In the genomic region with DNA sequence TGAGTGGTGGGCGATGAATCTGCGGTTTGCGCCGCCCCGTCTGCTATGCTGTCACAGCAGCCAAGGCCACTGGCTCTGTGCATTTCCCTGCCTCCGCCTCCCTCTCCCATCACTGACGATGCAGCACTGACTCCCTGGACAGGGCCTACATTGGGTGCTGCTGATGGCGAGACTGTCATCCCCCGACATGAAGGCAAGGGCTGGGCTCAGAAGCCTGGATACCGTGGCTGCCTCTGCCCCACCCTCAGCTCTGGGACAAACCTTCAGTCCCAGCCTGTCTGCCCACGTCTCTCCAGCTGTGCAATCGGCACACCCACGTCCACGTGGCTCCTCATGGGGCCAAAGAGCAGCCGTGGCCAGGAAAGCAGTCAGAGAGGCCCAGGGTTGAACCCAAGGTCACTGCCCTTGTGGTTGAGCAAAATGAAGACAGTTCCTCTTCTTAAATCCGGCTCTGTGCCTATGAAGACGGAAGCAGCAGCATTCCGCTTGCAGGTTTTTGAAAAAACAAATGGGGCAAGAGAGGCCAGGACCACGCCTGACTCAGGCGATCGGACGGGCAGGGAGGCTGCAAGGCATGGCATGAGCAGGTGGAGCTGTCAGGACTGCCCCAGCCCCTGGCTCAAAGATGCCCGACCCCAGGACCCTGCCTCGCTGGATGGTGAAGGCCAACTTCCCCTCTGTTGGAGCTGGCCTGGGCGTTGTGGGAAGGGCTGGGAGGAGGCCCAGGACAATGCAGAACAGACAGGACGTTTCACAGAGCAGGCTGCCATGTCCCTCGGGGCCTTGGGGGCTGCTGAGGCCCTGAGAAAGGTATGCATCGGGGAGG, we compare ENCODE assay signal across 12 cellular contexts.
DNase-seq lines count a peak whose midpoint lies in the region; ATAC-seq and TF ChIP-seq lines count a peak whose summit lies in the region.
"Had no signal": no experiment of that assay in that cellular context is flagged by ENCODE, and none has a peak within 500 bp of the region (broad histone marks: within the 10 kb centered on the region; RNA-seq: fewer than 3 reads in every experiment).

No MANE protein-coding gene starts in this region.

- no TSS peak for BruUV-seq in PC-9 (replicated peaks; lab: Mats Ljungman, UMichigan)

- POLR2A ChIA-PET in PC-9 (lab: Charles Lee; ENCODE audit: unreplicated experiment), result no interaction called here

- peak overlapping the region in 2 of 10 donors; percentile 3 to 79 for H3K27ac ChIP-seq in heart right ventricle
- H3K27ac ChIP-seq in PC-9, result no peak overlapping the region
- H3K27ac ChIP-seq: GM23248, SJSA1 had no signal

- H4K20me1 ChIP-seq in PC-9 (ENCODE audit: insufficient read depth), result peaks cover 8% of the 10 kb centered on the region; the same call in 1 of the 2 replicates

- no peaks in the 10 kb centered on the region for H3F3A ChIP-seq in PC-9 (ENCODE audit: insufficient read depth, low read depth)

- no peaks in the 10 kb centered on the region for H3K36me3 ChIP-seq in heart right ventricle
- H3K36me3 ChIP-seq in PC-9 (ENCODE audit: low read depth), result no peaks in the 10 kb centered on the region
- H3K36me3 ChIP-seq: SJSA1 had no signal

- CTCF ChIA-PET in PC-9 (lab: Charles Lee), result no interaction called here

- no peak overlapping the region for H2AFZ ChIP-seq in PC-9
- H2AFZ ChIP-seq: GM23248 had no signal

- no peaks in the 10 kb centered on the region for H3K36me3 Mint-ChIP-seq in T-helper 17 cell (ENCODE audit: low read depth)
- H3K36me3 Mint-ChIP-seq: IgD-negative memory B cell had no signal

- peaks cover 0 to 18% (median 0%) of the 10 kb centered on the region in 9 donors for H3K4me1 ChIP-seq in heart right ventricle
- no peaks in the 10 kb centered on the region for H3K4me1 ChIP-seq in PC-9 (replicated peaks; ENCODE audit: insufficient read depth)
- H3K4me1 ChIP-seq: SJSA1 had no signal

- intact Hi-C loops in heart right ventricle (cut with DNase I) (no loop called here), PC-9 (cut with micrococcal nuclease; ENCODE audit: unreplicated experiment) (no loop called here)

- WGBS in heart right ventricle, 2 donors, result 74 to 81% methylated on average over 28 of the region's 28 CpGs

- peaks cover 0 to 26% (median 0%) of the 10 kb centered on the region in 7 donors for H3K27me3 ChIP-seq in heart right ventricle
- peaks cover 86% of the 10 kb centered on the region for H3K27me3 ChIP-seq in PC-9 (ENCODE audit: insufficient read depth, low read depth)
- H3K27me3 ChIP-seq: SJSA1 had no signal

- no peaks in the 10 kb centered on the region for H3K9me2 ChIP-seq in PC-9 (ENCODE audit: insufficient read depth)

- H3K4me1 Mint-ChIP-seq in T-helper 17 cell, result peaks cover 8% of the 10 kb centered on the region

- peaks cover 12% of the 10 kb centered on the region for H3K27me3 Mint-ChIP-seq in T-helper 17 cell

- DNase-seq in CMK (ENCODE audit: low read depth) (peak; percentile 70), T-helper 17 cell (no peak), heart right ventricle (peak; percentile 52 to 61), omental fat pad (ENCODE audit: low spot score) (no peak), NCI-H187 treated with DMSO at 0.1 percent for 48 hours (lab: John Stamatoyannopoulos, UW) (no peak), PC-9 (no peak)
- DNase-seq: GM23248, NCI-H345 had no signal

- H3K27ac Mint-ChIP-seq in T-helper 17 cell, result no peak overlapping the region
- H3K27ac Mint-ChIP-seq: IgD-negative memory B cell had no signal

- H3K79me2 ChIP-seq in PC-9 (ENCODE audit: low read depth), result no peaks in the 10 kb centered on the region

- ATAC-seq in T-helper 17 cell, result peak; percentile 38
- peak; percentile 70 to 91 (median 84) for ATAC-seq in heart right ventricle
- ATAC-seq in omental fat pad (ENCODE audit: low FRiP score), result peak; percentile 46
- no peak for ATAC-seq in HG02763 (IDR thresholded peaks at IDR 0.05; ENCODE audit: unreplicated experiment)
- ATAC-seq in HG03439 (IDR thresholded peaks at IDR 0.05; ENCODE audit: unreplicated experiment), result no peak

- H3K4me3 ChIP-seq in heart right ventricle, result peak overlapping the region in 1 of 10 donors; percentile 40
- H3K4me3 ChIP-seq in PC-9, result no peak overlapping the region
- H3K4me3 ChIP-seq: GM23248, SJSA1 had no signal

- H3K9me3 ChIP-seq in T-helper 17 cell (ENCODE audit: control insufficient read depth, low read length, poor library complexity, severe bottlenecking) (no peaks in the 10 kb centered on the region), heart right ventricle (no peaks in the 10 kb centered on the region), PC-9 (ENCODE audit: insufficient read depth, low read depth) (no peaks in the 10 kb centered on the region)

- no peak overlapping the region for H3K4me2 ChIP-seq in PC-9

- TF ChIP-seq CTCF in heart right ventricle (IDR thresholded peaks at IDR 0.05) (no peak), omental fat pad (IDR thresholded peaks at IDR 0.05) (no peak), PC-9 (conservative IDR thresholded peaks at IDR 0.05) (no peak)

- H3K4me3 Mint-ChIP-seq in T-helper 17 cell, result no peak overlapping the region

Comparison
In these comparisons a context has a peak if more than half of its experiments do, and no peak if none do; other contexts are left out.
1. DNase-seq: peak in CMK (single experiment) and heart right ventricle (2 of 2); none in T-helper 17 cell (0 of 3), omental fat pad (single experiment), NCI-H187 treated with DMSO at 0.1 percent for 48 hours (single experiment) and PC-9 (0 of 2).
2. ATAC-seq: peak in T-helper 17 cell (single experiment), heart right ventricle (8 of 8) and omental fat pad (single experiment); none in HG02763 (single experiment) and HG03439 (single experiment).